In the genomic region with DNA sequence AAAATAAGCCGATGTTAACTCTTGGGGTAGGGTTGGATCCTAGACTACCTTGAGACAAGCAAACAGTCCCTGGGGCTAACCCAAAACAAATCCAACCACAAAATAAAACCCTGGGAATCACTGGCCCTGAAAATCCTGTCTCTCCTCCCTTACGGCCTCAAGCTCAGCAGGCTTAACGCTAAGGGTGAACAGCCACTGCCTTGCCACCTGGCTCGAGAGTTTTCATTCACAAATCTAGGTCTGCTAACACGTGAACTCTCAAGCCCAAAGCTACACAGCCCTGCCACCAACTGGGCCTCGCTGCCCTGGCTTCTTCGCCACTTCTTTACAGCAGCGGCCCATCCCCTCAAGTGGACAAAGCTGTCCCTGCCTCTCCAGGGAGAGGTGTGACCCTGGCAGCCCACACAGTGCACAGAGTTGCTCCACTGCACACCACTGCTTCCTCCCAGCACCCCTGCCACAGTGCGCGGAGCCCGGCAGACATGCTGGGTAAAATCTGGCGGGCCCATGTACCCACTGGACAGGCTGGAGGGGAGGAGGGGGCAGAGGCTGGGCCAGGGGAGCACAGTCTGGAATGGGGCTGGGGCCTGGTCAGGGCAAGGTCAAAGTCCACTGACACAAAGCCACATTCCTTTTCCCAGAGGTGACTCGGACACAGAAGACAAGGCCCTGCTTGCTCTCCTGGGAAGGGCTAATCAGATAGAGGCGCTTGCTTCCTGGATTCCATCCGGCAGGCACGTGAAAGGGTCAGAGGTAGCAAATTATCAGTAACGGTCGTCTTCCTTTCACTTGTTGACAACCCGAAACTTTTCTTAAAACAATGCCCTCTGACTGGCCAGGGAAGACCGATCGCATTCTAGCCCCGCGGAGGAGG, we compare ENCODE assay signal across 8 cellular contexts. TPM values are rescaled to one million over a fixed set of nuclear protein-coding genes. Genes with fewer than 3 reads are reported as not detected.
DNase-seq lines count a peak whose midpoint lies in the region; ATAC-seq and TF ChIP-seq lines count a peak whose summit lies in the region.

No MANE protein-coding gene starts in this region.

- DNase-seq in CD8-positive, alpha-beta memory T cell = no peak
- DNase-seq in T47D (ENCODE audit: low read depth in 1 of 2, low spot score in 1 of 2) (peak; percentile 60 to 63), memory B cell (ENCODE audit: low spot score in 2 of 2) (no peak)
- DNase-seq in effector CD4-positive, alpha-beta T cell = no peak

- H3K9ac ChIP-seq in KMS-11 = peak overlapping the region; percentile 38; the same call in 1 of the 2 replicates

- H3K4me1 Mint-ChIP-seq in CD8-positive, alpha-beta memory T cell = peaks cover 0 to 27% (median 6%) of the 10 kb centered on the region in 3 donors
- peaks cover 4% of the 10 kb centered on the region for H3K4me1 Mint-ChIP-seq in memory B cell

- H3K4me2 ChIP-seq in KMS-11 = peak overlapping the region; percentile 96

- peak overlapping the region; percentile 68 for H3K4me3 ChIP-seq in CD8-positive, alpha-beta memory T cell (ENCODE audit: low read length)
- no peak overlapping the region for H3K4me3 ChIP-seq in KMS-11 (IDR thresholded peaks at IDR 0.05; ENCODE audit: insufficient read depth, low read depth, low read length)

- TF ChIP-seq CTCF in KMS-11 (conservative IDR thresholded peaks at IDR 0.05; ENCODE audit: low read depth, low read length) = no peak

- POLR2A ChIA-PET in CD8-positive, alpha-beta memory T cell (lab: Charles Lee) = interaction anchor here (1.0 kb wide), 1 partner anchor 17 kb away, joined by 3 read pairs; the partner anchor contains the start of gene MAFG

- in situ Hi-C loops in T47D (cut with HindIII; ENCODE audit: low pct_unique_long_range_greater_than_20kb, low sequenced_read_pairs) = no loop called here

- no peak for ATAC-seq in memory B cell (ENCODE audit: low read depth)
- ATAC-seq in GM21576 (IDR thresholded peaks at IDR 0.05; ENCODE audit: unreplicated experiment) = no peak
- ATAC-seq in HG02588 (IDR thresholded peaks at IDR 0.05; ENCODE audit: unreplicated experiment) = no peak
- no peak for ATAC-seq in GM18907 (IDR thresholded peaks at IDR 0.05; ENCODE audit: unreplicated experiment)

- H3K4me3 Mint-ChIP-seq in CD8-positive, alpha-beta memory T cell = peak overlapping the region; percentile 84 to 89 (median 88)
- peak overlapping the region; percentile 81 for H3K4me3 Mint-ChIP-seq in memory B cell

- no peaks in the 10 kb centered on the region for H3K9me3 ChIP-seq in CD8-positive, alpha-beta memory T cell (ENCODE audit: low read length)

- H2AFZ ChIP-seq in KMS-11 (ENCODE audit: low read depth) = peak overlapping the region; percentile 30; the same call in 1 of the 2 replicates

- H4K20me1 ChIP-seq in KMS-11 (ENCODE audit: insufficient read depth) = no peaks in the 10 kb centered on the region

- H3K27ac ChIP-seq in CD8-positive, alpha-beta memory T cell (ENCODE audit: low read depth, low read length) = peak overlapping the region; percentile 69
- H3K27ac ChIP-seq in KMS-11 = no peak overlapping the region

- H3K79me2 ChIP-seq in KMS-11 (ENCODE audit: insufficient read depth, low read depth) = peaks cover 8% of the 10 kb centered on the region

- H3K9me3 Mint-ChIP-seq in CD8-positive, alpha-beta memory T cell = no peaks in the 10 kb centered on the region
- no peaks in the 10 kb centered on the region for H3K9me3 Mint-ChIP-seq in memory B cell

- peak overlapping the region in 7 of 8 donors; percentile 38 to 88 (median 57) for H3K27ac Mint-ChIP-seq in CD8-positive, alpha-beta memory T cell
- no peak overlapping the region for H3K27ac Mint-ChIP-seq in memory B cell

- peaks cover 26% of the 10 kb centered on the region for H3K36me3 ChIP-seq in CD8-positive, alpha-beta memory T cell (ENCODE audit: insufficient read depth, low read length)
- H3K36me3 ChIP-seq in KMS-11 (ENCODE audit: insufficient read depth) = peaks cover 14% of the 10 kb centered on the region; the same call in 1 of the 2 replicates

- H3K27me3 Mint-ChIP-seq in CD8-positive, alpha-beta memory T cell = no peaks in the 10 kb centered on the region
- no peaks in the 10 kb centered on the region for H3K27me3 Mint-ChIP-seq in memory B cell

- peaks cover 16% of the 10 kb centered on the region for H3K4me1 ChIP-seq in CD8-positive, alpha-beta memory T cell (ENCODE audit: insufficient read depth, low read length)
- H3K4me1 ChIP-seq in KMS-11 (ENCODE audit: low read depth, poor library complexity, severe bottlenecking) = peaks cover 17% of the 10 kb centered on the region

- CTCF ChIA-PET in CD8-positive, alpha-beta memory T cell (lab: Charles Lee) = interaction anchor here (1.7 kb wide), 1 partner anchor 18 kb away, joined by 5 read pairs; the partner anchor contains the start of gene MAFG

- H3K36me3 Mint-ChIP-seq in CD8-positive, alpha-beta memory T cell = peaks cover 0 to 65% (median 6%) of the 10 kb centered on the region in 3 donors
- peaks cover 2% of the 10 kb centered on the region for H3K36me3 Mint-ChIP-seq in memory B cell

- no peaks in the 10 kb centered on the region for H3K27me3 ChIP-seq in CD8-positive, alpha-beta memory T cell (ENCODE audit: insufficient read depth, low read length, poor library complexity, severe bottlenecking)
- H3K27me3 ChIP-seq in KMS-11 (ENCODE audit: insufficient read depth, low read depth) = no peaks in the 10 kb centered on the region

RNA-seq across cellular contexts. Expression of gene PCYT2, which starts 1.0 kb away (rescaled TPM):
- total RNA-seq in CD8-positive, alpha-beta memory T cell = 10 to 100 TPM; 30.3 to 31.6 TPM
- 35.7 TPM for polyA plus RNA-seq in CD8-positive, alpha-beta memory T cell

RNA-seq across cellular contexts. Expression of gene SIRT7, which starts 7.8 kb away (rescaled TPM):
- 10 to 100 TPM; 41.4 to 41.7 TPM for total RNA-seq in CD8-positive, alpha-beta memory T cell
- polyA plus RNA-seq in CD8-positive, alpha-beta memory T cell = 40.1 TPM

RNA-seq across cellular contexts. Expression of gene NPB, which starts 8.2 kb away (rescaled TPM):
- under 1 TPM; 0.57 to 0.62 TPM for total RNA-seq in CD8-positive, alpha-beta memory T cell
- not detected for polyA plus RNA-seq in CD8-positive, alpha-beta memory T cell

RNA-seq across cellular contexts. Expression of gene MAFG, which starts 17.3 kb away (rescaled TPM):
- 10 to 100 TPM; 28.4 to 34.7 TPM for total RNA-seq in CD8-positive, alpha-beta memory T cell
- 2.5 TPM for polyA plus RNA-seq in CD8-positive, alpha-beta memory T cell

RNA-seq across cellular contexts. Expression of gene ANAPC11, which starts 18.7 kb away (rescaled TPM):
- 100 to 1,000 TPM; 146 to 149 TPM for total RNA-seq in CD8-positive, alpha-beta memory T cell
- 287 TPM for polyA plus RNA-seq in CD8-positive, alpha-beta memory T cell

Comparison
In these comparisons a context has a peak if more than half of its experiments do, and no peak if none do; other contexts are left out.
1. DNase-seq: peak in T47D (2 of 2); none in CD8-positive, alpha-beta memory T cell (0 of 5), memory B cell (0 of 2) and effector CD4-positive, alpha-beta T cell (single experiment).